8 cellular contexts compared by ENCODE assay signal in genomic region chr5:37774912-37775483, GRCh38.
DNase-seq lines count a peak whose midpoint lies in the region; ATAC-seq, FAIRE-seq and TF ChIP-seq lines count a peak whose summit lies in the region.

No MANE protein-coding gene starts in this region.

- H3K4me1 ChIP-seq in A673 (ENCODE audit: insufficient read depth, low read length, poor library complexity, severe bottlenecking) (peaks cover 8% of the 10 kb centered on the region), SJCRH30 (peaks cover 29% of the 10 kb centered on the region), gastroesophageal sphincter (peaks cover 0 to 32% (median 8%) of the 10 kb centered on the region in 3 donors), pancreas (no peaks in the 10 kb centered on the region)

- FAIRE-seq in pancreas (lab: Jason Lieb, UNC), result no peak

- H3K27me3 Mint-ChIP-seq in activated T-helper 2 cell treated with anti-CD3 and anti-CD28 coated beads, Interferon-gamma antibody, Interleukin-2, Interleukin-4, amounts not matched to agents 10 μg/mL and 5 μg/mL and 100 μg/mL, durations not matched to agents 14 hours and 24 hours and 36 hours (ENCODE audit: low read depth), result no peaks in the 10 kb centered on the region

- CTCF ChIA-PET in A673 (lab: Charles Lee), result interaction anchor here (0.6 to 0.9 kb wide), 2 partner anchors 52 to 60 kb away, joined by 3 to 7 read pairs; no protein-coding TSS in a partner anchor

- H3K4me1 Mint-ChIP-seq in activated T-helper 2 cell treated with anti-CD3 and anti-CD28 coated beads, Interferon-gamma antibody, Interleukin-2, Interleukin-4, amounts not matched to agents 10 μg/mL and 5 μg/mL and 100 μg/mL, durations not matched to agents 14 hours and 24 hours and 36 hours (ENCODE audit: low read depth), result no peaks in the 10 kb centered on the region

- POLR2A ChIA-PET in A673 (lab: Charles Lee; ENCODE audit: low non-redundant PET), result interaction anchor here (0.6 kb wide), 1 partner anchor 17 kb away, joined by 3 read pairs; no protein-coding TSS in a partner anchor

- intact Hi-C loops in A673 (cut with micrococcal nuclease; ENCODE audit: unreplicated experiment) (no loop called here), pancreas (cut with DNase I) (no loop called here)
- intact Hi-C loops in activated T-helper 2 cell treated with anti-CD3 and anti-CD28 coated beads, Interferon-gamma antibody, Interleukin-2, Interleukin-4, amounts not matched to agents 10 μg/mL and 5 μg/mL and 100 μg/mL, durations not matched to agents 14 hours and 24 hours and 36 hours (cut with micrococcal nuclease), result no loop called here

- no peak overlapping the region for H3K27ac ChIP-seq in A673 (ENCODE audit: low read depth, low read length, poor library complexity, severe bottlenecking)
- no peak overlapping the region for H3K27ac ChIP-seq in SJCRH30
- H3K27ac ChIP-seq in gastroesophageal sphincter, result no peak overlapping the region
- H3K27ac ChIP-seq in pancreas, result no peak overlapping the region

- no peak for TF ChIP-seq EP300 in gastroesophageal sphincter (IDR thresholded peaks at IDR 0.05)

- no TSS peak for BruUV-seq in A673 (replicated peaks; lab: Mats Ljungman, UMichigan)

- no peaks in the 10 kb centered on the region for H3K36me3 Mint-ChIP-seq in activated T-helper 2 cell treated with anti-CD3 and anti-CD28 coated beads, Interferon-gamma antibody, Interleukin-2, Interleukin-4, amounts not matched to agents 10 μg/mL and 5 μg/mL and 100 μg/mL, durations not matched to agents 14 hours and 24 hours and 36 hours (ENCODE audit: low read depth)

- H3K27me3 ChIP-seq in A673 (replicated peaks; ENCODE audit: insufficient read depth, low read depth, low read length, poor library complexity) (no peaks in the 10 kb centered on the region), GM06990 (replicated peaks; ENCODE audit: control insufficient read depth, insufficient read depth, low read length) (no peaks in the 10 kb centered on the region), SJCRH30 (no peaks in the 10 kb centered on the region), gastroesophageal sphincter (no peaks in the 10 kb centered on the region), pancreas (no peaks in the 10 kb centered on the region)

- H3K36me3 ChIP-seq in A673 (ENCODE audit: insufficient read depth, low read length, poor library complexity, severe bottlenecking) (no peaks in the 10 kb centered on the region), GM06990 (ENCODE audit: control insufficient read depth, insufficient read depth, low read length) (no peaks in the 10 kb centered on the region), SJCRH30 (no peaks in the 10 kb centered on the region), gastroesophageal sphincter (no peaks in the 10 kb centered on the region), pancreas (no peaks in the 10 kb centered on the region)

- H3K27ac Mint-ChIP-seq in activated T-helper 2 cell treated with anti-CD3 and anti-CD28 coated beads, Interferon-gamma antibody, Interleukin-2, Interleukin-4, amounts not matched to agents 10 μg/mL and 5 μg/mL and 100 μg/mL, durations not matched to agents 14 hours and 24 hours and 36 hours, result no peak overlapping the region

- no peak for TF ChIP-seq POLR2A in gastroesophageal sphincter (IDR thresholded peaks at IDR 0.05)

- TF ChIP-seq CTCF in A673 (conservative IDR thresholded peaks at IDR 0.05; ENCODE audit: low read depth, low read length) (peak; percentile 72), GM06990 (IDR thresholded peaks at IDR 0.05; ENCODE audit: insufficient read depth, low read length, poor library complexity, severe bottlenecking) (peak; percentile 77), gastroesophageal sphincter (IDR thresholded peaks at IDR 0.05) (peak; percentile 34 to 47 (median 41)), pancreas (IDR thresholded peaks at IDR 0.05) (peak in 2 of 4 donors; percentile 12 to 32)

- H3K9me3 ChIP-seq in A673 (ENCODE audit: low read depth, low read length, poor library complexity, severe bottlenecking) (peaks cover 11% of the 10 kb centered on the region), SJCRH30 (replicated peaks) (peaks cover 17% of the 10 kb centered on the region), gastroesophageal sphincter (peaks cover 0 to 9% (median 0%) of the 10 kb centered on the region in 3 donors), pancreas (no peaks in the 10 kb centered on the region)

- WGBS in gastroesophageal sphincter (ENCODE audit: low coverage in 1 of 2), 2 donors, result 95 to 96% methylated on average over 4 to 9 of the region's 9 CpGs
- WGBS in pancreas, 2 donors, result 94 to 99% methylated on average over 9 of the region's 9 CpGs

- H3K4me3 ChIP-seq in A673 (ENCODE audit: low read depth, low read length, poor library complexity, severe bottlenecking) (no peak overlapping the region), GM06990 (replicated peaks; ENCODE audit: low read depth, low read length) (no peak overlapping the region), SJCRH30 (no peak overlapping the region), gastroesophageal sphincter (no peak overlapping the region), pancreas (no peak overlapping the region)

- peak; percentile 57 for DNase-seq in A673 (ENCODE audit: low spot score)
- peak; percentile 19 for DNase-seq in GM06990 (ENCODE audit: extremely low read depth, insufficient read length)
- DNase-seq in SJCRH30, result peak; percentile 53 to 68
- DNase-seq in activated T-helper 2 cell treated with anti-CD3 and anti-CD28 coated beads, Interferon-gamma antibody, Interleukin-2, Interleukin-4, amounts not matched to agents 10 μg/mL and 5 μg/mL and 100 μg/mL, durations not matched to agents 14 hours and 24 hours and 36 hours (ENCODE audit: low spot score), result no peak
- DNase-seq in pancreas, result no peak
- DNase-seq in hippocampal formation (lab: John Stamatoyannopoulos, UW), result no peak

- H3K9me3 Mint-ChIP-seq in activated T-helper 2 cell treated with anti-CD3 and anti-CD28 coated beads, Interferon-gamma antibody, Interleukin-2, Interleukin-4, amounts not matched to agents 10 μg/mL and 5 μg/mL and 100 μg/mL, durations not matched to agents 14 hours and 24 hours and 36 hours, result peaks cover 17% of the 10 kb centered on the region

- ATAC-seq in gastroesophageal sphincter (no peak), pancreas (no peak), GM18867 (IDR thresholded peaks at IDR 0.05; ENCODE audit: unreplicated experiment) (no peak)

- no peak overlapping the region for H3K4me3 Mint-ChIP-seq in activated T-helper 2 cell treated with anti-CD3 and anti-CD28 coated beads, Interferon-gamma antibody, Interleukin-2, Interleukin-4, amounts not matched to agents 10 μg/mL and 5 μg/mL and 100 μg/mL, durations not matched to agents 14 hours and 24 hours and 36 hours (ENCODE audit: low read depth)

Comparison
In these comparisons a context has a peak if more than half of its experiments do, and no peak if none do; other contexts are left out.
1. DNase-seq: peak in A673 (single experiment), GM06990 (single experiment) and SJCRH30 (2 of 2); none in activated T-helper 2 cell treated with anti-CD3 and anti-CD28 coated beads, Interferon-gamma antibody, Interleukin-2, Interleukin-4, amounts not matched to agents 10 μg/mL and 5 μg/mL and 100 μg/mL, durations not matched to agents 14 hours and 24 hours and 36 hours (single experiment), pancreas (0 of 6) and hippocampal formation (0 of 2).